20 cellular contexts compared by ENCODE assay signal in genomic region chr15:29225534-29226224, GRCh38. TPM values are rescaled to one million over a fixed set of nuclear protein-coding genes. Genes with fewer than 3 reads are reported as not detected.
DNase-seq lines count a peak whose midpoint lies in the region; TF ChIP-seq lines count a peak whose summit lies in the region.
"Had no signal": no experiment of that assay in that cellular context is flagged by ENCODE, and none has a peak within 500 bp of the region (broad histone marks: within the 10 kb centered on the region; RNA-seq: fewer than 3 reads in every experiment).

No MANE protein-coding gene starts in this region.

- H3K4me1 ChIP-seq in left ventricle myocardium inferior: no peaks in the 10 kb centered on the region
- H3K4me1 ChIP-seq: A549; BLaER1 treated with 17β-estradiol and CSF1 and Interleukin-3, amounts not matched to agents 10 nM and 100 nM had no signal

- no peak overlapping the region for H3K9ac ChIP-seq in neural cell (ENCODE audit: low read length)
- H3K9ac ChIP-seq: BLaER1 treated with 17β-estradiol and CSF1 and Interleukin-3, amounts not matched to agents 10 nM and 100 nM had no signal

- TF ChIP-seq CTCF in neural cell (IDR thresholded peaks at IDR 0.05; ENCODE audit: poor library complexity, severe bottlenecking) (no peak), left ventricle myocardium inferior (IDR thresholded peaks at IDR 0.05; ENCODE audit: borderline replicate concordance) (no peak)

- H3K4me3 ChIP-seq in neural cell (ENCODE audit: low read length) (no peak overlapping the region), left ventricle myocardium inferior (no peak overlapping the region)
- H3K4me3 ChIP-seq: A549; BLaER1 treated with 17β-estradiol and CSF1 and Interleukin-3, amounts not matched to agents 10 nM and 100 nM; SK-N-MC had no signal

- H4K20me1 ChIP-seq in neural cell (ENCODE audit: insufficient read depth): no peaks in the 10 kb centered on the region
- H4K20me1 ChIP-seq: BLaER1 treated with 17β-estradiol and CSF1 and Interleukin-3, amounts not matched to agents 10 nM and 100 nM had no signal

- H3K9me2 ChIP-seq in neural cell (ENCODE audit: insufficient read depth, low read length): no peaks in the 10 kb centered on the region

- no peak overlapping the region for H3K4me2 ChIP-seq in neural cell (ENCODE audit: low read length)
- H3K4me2 ChIP-seq: A549; BLaER1 treated with 17β-estradiol and CSF1 and Interleukin-3, amounts not matched to agents 10 nM and 100 nM had no signal

- no peaks in the 10 kb centered on the region for H3K36me3 ChIP-seq in neural cell (ENCODE audit: insufficient read depth, low read length)
- no peaks in the 10 kb centered on the region for H3K36me3 ChIP-seq in left ventricle myocardium inferior
- H3K36me3 ChIP-seq: BLaER1 treated with 17β-estradiol and CSF1 and Interleukin-3, amounts not matched to agents 10 nM and 100 nM had no signal

- H3K27me3 ChIP-seq in neural cell (ENCODE audit: insufficient read depth, low read depth, low read length): no peaks in the 10 kb centered on the region
- peaks cover 60% of the 10 kb centered on the region for H3K27me3 ChIP-seq in left ventricle myocardium inferior (ENCODE audit: low read depth)
- H3K27me3 ChIP-seq: BLaER1 treated with 17β-estradiol and CSF1 and Interleukin-3, amounts not matched to agents 10 nM and 100 nM had no signal

- no peak for TF ChIP-seq RAD21 in neural cell (conservative IDR thresholded peaks at IDR 0.05)

- intact Hi-C loops in left ventricle myocardium inferior (cut with micrococcal nuclease): no loop called here

- H3K27ac ChIP-seq in neural cell (ENCODE audit: low read length) (peak overlapping the region; percentile 75), left ventricle myocardium inferior (replicated peaks) (no peak overlapping the region)
- H3K27ac ChIP-seq: A549; BLaER1 treated with 17β-estradiol and CSF1 and Interleukin-3, amounts not matched to agents 10 nM and 100 nM; SK-N-MC had no signal

- no peak overlapping the region for H2AFZ ChIP-seq in neural cell (ENCODE audit: low read depth, low read length)

- DNase-seq in Ammon's horn (ENCODE audit: low spot score) (peak; percentile 16), HCEC 1CT (peak; percentile 39), cerebellar cortex (ENCODE audit: low spot score) (peak; percentile 44), activated gamma-delta T cell treated with Interleukin-2 at 50 U/mL for 16 hours (no peak), left ventricle myocardium inferior (no peak)
- no peak for DNase-seq in activated CD4-positive, CD25-positive, alpha-beta regulatory T cell treated with anti-CD3 and anti-CD28 coated beads, Interleukin-2, amount 50 U/mL, for 72 hours
- DNase-seq: CD8-positive, alpha-beta T cell; DMS53; EL; GOT3; NCI-H1105; NCI-H1694 treated with DMSO at 0.1 percent for 48 hours; NCI-H345; NCI-H526 treated with DMSO at 0.1 percent for 48 hours; OCI-M1; SHP77 had no signal

- H3K79me2 ChIP-seq in neural cell (replicated peaks; ENCODE audit: insufficient read depth, low read length): no peaks in the 10 kb centered on the region

- H3K9me3 ChIP-seq in neural cell (ENCODE audit: low read length) (no peaks in the 10 kb centered on the region), left ventricle myocardium inferior (replicated peaks) (no peaks in the 10 kb centered on the region)
- H3K9me3 ChIP-seq: A549 had no signal

- no peaks in the 10 kb centered on the region for H3F3A ChIP-seq in neural cell (ENCODE audit: insufficient read depth, low read length, poor library complexity, severe bottlenecking)

- TF ChIP-seq EP300 in neural cell (conservative IDR thresholded peaks at IDR 0.05; ENCODE audit: poor library complexity, severe bottlenecking): no peak

TF ChIP-seq in neural cell, 6 proteins besides CTCF, POLR2A, EP300 and RAD21:
- TF ChIP-seq REST (IDR thresholded peaks at IDR 0.05; ENCODE audit: borderline replicate concordance) (no peak), TAF1 (IDR thresholded peaks at IDR 0.05; ENCODE audit: low read depth) (no peak), POLR2AphosphoS5 (IDR thresholded peaks at IDR 0.05) (no peak), SMC3 (conservative IDR thresholded peaks at IDR 0.05; ENCODE audit: poor library complexity) (no peak), EZH2 (IDR thresholded peaks at IDR 0.05; ENCODE audit: borderline replicate concordance, insufficient read depth, low read length, poor library complexity, severe bottlenecking) (no peak), MXI1 (conservative IDR thresholded peaks at IDR 0.05; ENCODE audit: poor library complexity, severe bottlenecking) (no peak)
TF ChIP-seq in neural cell: peak in this region for 0.

RNA-seq across cellular contexts. Expression of gene NSMCE3, which starts 43.9 kb away (rescaled TPM):
- 15.1 TPM in 2 replicates for polyA plus RNA-seq in neural cell
- polyA minus RNA-seq in neural cell: 21.5 and 22.9 TPM in 2 replicates
- 6.8 TPM for total RNA-seq in left ventricle myocardium inferior

Comparison
In these comparisons a context has a peak if more than half of its experiments do, and no peak if none do; other contexts are left out.
1. DNase-seq: peak in Ammon's horn (single experiment), HCEC 1CT (single experiment) and cerebellar cortex (single experiment); none in activated gamma-delta T cell treated with Interleukin-2 at 50 U/mL for 16 hours (single experiment), left ventricle myocardium inferior (single experiment) and activated CD4-positive, CD25-positive, alpha-beta regulatory T cell treated with anti-CD3 and anti-CD28 coated beads, Interleukin-2, amount 50 U/mL, for 72 hours (single experiment).